Comparison of ENCODE assay signal across 8 cellular contexts in genomic region chr9:35115680-35116538, GRCh38. TPM values are rescaled to one million over a fixed set of nuclear protein-coding genes. Genes with fewer than 3 reads are reported as not detected.
DNase-seq lines count a peak whose midpoint lies in the region; ATAC-seq and TF ChIP-seq lines count a peak whose summit lies in the region.

Gene ATOSB, minus strand, starts transcription at chr9:35115862. Its CDS starts 7,588 bp downstream, at chr9:35108274.

- no peaks in the 10 kb centered on the region for H3K36me3 ChIP-seq in H7 (replicated peaks; ENCODE audit: control insufficient read depth, insufficient read depth, low read length)

- H3K4me3 Mint-ChIP-seq in nephron progenitor cell = peak within 1 kb of the TSS; percentile 96
- H3K4me3 Mint-ChIP-seq in stimulated activated naive CD8-positive, alpha-beta T cell treated with anti-CD3 and anti-CD28 coated beads, Interleukin-15, amount 100 ng/mL, for 72 hours = peak within 1 kb of the TSS; percentile 82 to 98

- H3K27me3 ChIP-seq in H7 (ENCODE audit: control insufficient read depth, insufficient read depth, low read length) = no peaks in the 10 kb centered on the region

- peaks cover 8% of the 10 kb centered on the region for H3K27me3 Mint-ChIP-seq in nephron progenitor cell (ENCODE audit: low read depth, poor library complexity)
- H3K27me3 Mint-ChIP-seq in stimulated activated naive CD8-positive, alpha-beta T cell treated with anti-CD3 and anti-CD28 coated beads, Interleukin-15, amount 100 ng/mL, for 72 hours = no peaks in the 10 kb centered on the region

- TF ChIP-seq CTCF in fibroblast of the aortic adventitia (IDR thresholded peaks at IDR 0.05; ENCODE audit: insufficient read depth, low read length) (no peak), nephron progenitor cell (IDR thresholded peaks at IDR 0.05) (no peak)

- H3K9me3 Mint-ChIP-seq in nephron progenitor cell = no peaks in the 10 kb centered on the region
- no peaks in the 10 kb centered on the region for H3K9me3 Mint-ChIP-seq in stimulated activated naive CD8-positive, alpha-beta T cell treated with anti-CD3 and anti-CD28 coated beads, Interleukin-15, amount 100 ng/mL, for 72 hours

- peaks cover 54% of the 10 kb centered on the region for H3K4me1 Mint-ChIP-seq in nephron progenitor cell
- H3K4me1 Mint-ChIP-seq in stimulated activated naive CD8-positive, alpha-beta T cell treated with anti-CD3 and anti-CD28 coated beads, Interleukin-15, amount 100 ng/mL, for 72 hours = peaks cover 57% of the 10 kb centered on the region

- peaks cover 4% of the 10 kb centered on the region for H3K36me3 Mint-ChIP-seq in nephron progenitor cell (ENCODE audit: low read depth)

- DNase-seq in ELF-1 (ENCODE audit: low read depth, low spot score) = peak; percentile 99
- DNase-seq in H7 = peak; percentile 96
- peak; percentile 98 for DNase-seq in M059J (ENCODE audit: low read depth)
- DNase-seq in SHP77 (lab: John Stamatoyannopoulos, UW) = peak; percentile 83
- DNase-seq in activated effector memory CD4-positive, alpha-beta T cell treated with anti-CD3 and anti-CD28 coated beads, Interleukin-2, amount 50 U/mL, for 16 hours = peak; percentile 97
- peak; percentile 96 for DNase-seq in fibroblast of the aortic adventitia (ENCODE audit: low read depth)
- DNase-seq in nephron progenitor cell = peak; percentile 100
- peak; percentile 94 to 95 for DNase-seq in stimulated activated naive CD8-positive, alpha-beta T cell treated with anti-CD3 and anti-CD28 coated beads, Interleukin-15, amount 100 ng/mL, for 72 hours

- peak; percentile 82 for ATAC-seq in stimulated activated naive CD8-positive, alpha-beta T cell treated with anti-CD3 and anti-CD28 coated beads, Interleukin-15, amount 100 ng/mL, for 72 hours

- H3K4me3 ChIP-seq in H7 (ENCODE audit: insufficient read depth, low read depth, low read length) = peak within 1 kb of the TSS; percentile 73
- peak within 1 kb of the TSS; percentile 99 for H3K4me3 ChIP-seq in fibroblast of the aortic adventitia (ENCODE audit: low read depth, low read length)

- peak within 1 kb of the TSS; percentile 99 for H3K27ac Mint-ChIP-seq in nephron progenitor cell
- peak within 1 kb of the TSS; percentile 80 to 89 for H3K27ac Mint-ChIP-seq in stimulated activated naive CD8-positive, alpha-beta T cell treated with anti-CD3 and anti-CD28 coated beads, Interleukin-15, amount 100 ng/mL, for 72 hours

RNA-seq across cellular contexts. Expression of gene ATOSB, which starts in this region (rescaled TPM):
- 9.4 and 13.9 TPM in 2 replicates for total RNA-seq in H7 (2014; rRNA removed; shearing (Covaris generic))
- 31.2 and 40.8 TPM in 2 replicates for total RNA-seq in M059J (2014; rRNA removed; shearing (Covaris generic))
- 14.1 and 22.1 TPM in 2 replicates for total RNA-seq in fibroblast of the aortic adventitia (ENCODE audit: low replicate concordance)

Comparison
In these comparisons a context has a peak if more than half of its experiments do, and no peak if none do; other contexts are left out.
1. Peak in every context shown above with its lines: DNase-seq, ATAC-seq and H3K4me3 ChIP-seq.